In the genomic region with DNA sequence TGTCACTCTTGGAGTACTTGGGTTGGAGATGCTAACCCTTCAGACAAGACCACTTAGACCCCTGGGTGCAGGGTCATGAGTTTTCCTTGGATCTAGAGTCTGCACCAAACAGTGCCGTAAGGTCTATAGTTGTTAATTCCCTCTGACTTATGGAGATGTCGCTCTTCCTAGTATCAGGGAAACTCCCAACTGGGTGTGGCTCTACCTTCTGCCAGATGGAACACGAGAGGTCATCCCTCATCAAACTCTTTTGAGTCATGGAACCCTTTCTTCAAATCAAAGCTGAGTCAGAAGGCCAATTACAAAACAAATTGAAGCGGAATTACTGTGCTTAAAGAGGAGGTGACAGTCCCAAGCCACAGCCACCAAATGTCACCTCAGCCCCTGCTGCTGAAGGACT, we compare ENCODE assay signal across 17 cellular contexts.
"Had no signal": no experiment of that assay in that cellular context is flagged by ENCODE, and none has a peak within 500 bp of the region (broad histone marks: within the 10 kb centered on the region; RNA-seq: fewer than 3 reads in every experiment).

No MANE protein-coding gene starts in this region.

- ATAC-seq: naive thymus-derived CD8-positive, alpha-beta T cell had no signal

- H3K36me3 Mint-ChIP-seq: activated naive CD4-positive, alpha-beta T cell treated with anti-CD3 and anti-CD28 coated beads, Interleukin-2, amount 50 U/mL, for 24 hours; immature natural killer cell; naive thymus-derived CD8-positive, alpha-beta T cell had no signal

- H3K27me3 ChIP-seq: ascending aorta, right atrium auricular region, transverse colon, uterus had no signal

- H3K9me3 Mint-ChIP-seq: activated naive CD4-positive, alpha-beta T cell treated with anti-CD3 and anti-CD28 coated beads, Interleukin-2, amount 50 U/mL, for 24 hours; naive thymus-derived CD8-positive, alpha-beta T cell; stimulated activated naive CD8-positive, alpha-beta T cell treated with anti-CD3 and anti-CD28 coated beads, Interleukin-15, Interleukin-2, amounts not matched to agents 100 ng/mL and 50 ng/mL, for 24 hours; T-helper 1 cell treated with Interleukin-12 subunit alpha and Interleukin-12 subunit beta and Interleukin-4 antibody, amounts not matched to agents 30 μg/mL and 1 μg/mL, for 36 hours had no signal

- H3K9me3 ChIP-seq: ascending aorta, prostate gland, right atrium auricular region, transverse colon, uterus had no signal

- H3K27ac ChIP-seq: ascending aorta, right atrium auricular region had no signal

- H3K36me3 ChIP-seq: ascending aorta, prostate gland, right atrium auricular region, transverse colon, uterus, WERI-Rb-1 had no signal

- H3K4me3 ChIP-seq: ascending aorta, prostate gland, right atrium auricular region, transverse colon, uterus had no signal

- H3K27ac Mint-ChIP-seq: immature natural killer cell; naive thymus-derived CD8-positive, alpha-beta T cell; stimulated activated naive CD8-positive, alpha-beta T cell treated with anti-CD3 and anti-CD28 coated beads, Interleukin-15, Interleukin-2, amounts not matched to agents 100 ng/mL and 50 ng/mL, for 24 hours; T-helper 1 cell treated with Interleukin-12 subunit alpha and Interleukin-12 subunit beta and Interleukin-4 antibody, amounts not matched to agents 30 μg/mL and 1 μg/mL, for 36 hours had no signal

- DNase-seq: activated CD4-positive, alpha-beta T cell treated with anti-CD3 and anti-CD28 coated beads for 1 hour; activated CD8-positive, alpha-beta memory T cell treated with anti-CD3 and anti-CD28 coated beads for 24 hours; activated CD8-positive, alpha-beta memory T cell treated with anti-CD3 and anti-CD28 coated beads, Interleukin-2, amount 50 U/mL, for 48 hours; activated gamma-delta T cell; effector memory CD4-positive, alpha-beta T cell; immature natural killer cell; mesendoderm; naive thymus-derived CD8-positive, alpha-beta T cell; transverse colon; WERI-Rb-1 had no signal

- H3K4me1 Mint-ChIP-seq: activated naive CD4-positive, alpha-beta T cell treated with anti-CD3 and anti-CD28 coated beads, Interleukin-2, amount 50 U/mL, for 24 hours; immature natural killer cell; naive thymus-derived CD8-positive, alpha-beta T cell had no signal

- H3K4me1 ChIP-seq: ascending aorta, uterus had no signal

- H3K4me3 Mint-ChIP-seq: activated naive CD4-positive, alpha-beta T cell treated with anti-CD3 and anti-CD28 coated beads, Interleukin-2, amount 50 U/mL, for 24 hours; immature natural killer cell; naive thymus-derived CD8-positive, alpha-beta T cell; stimulated activated naive CD8-positive, alpha-beta T cell treated with anti-CD3 and anti-CD28 coated beads, Interleukin-15, Interleukin-2, amounts not matched to agents 100 ng/mL and 50 ng/mL, for 24 hours; T-helper 1 cell treated with Interleukin-12 subunit alpha and Interleukin-12 subunit beta and Interleukin-4 antibody, amounts not matched to agents 30 μg/mL and 1 μg/mL, for 36 hours had no signal

- H3K27me3 Mint-ChIP-seq: activated naive CD4-positive, alpha-beta T cell treated with anti-CD3 and anti-CD28 coated beads, Interleukin-2, amount 50 U/mL, for 24 hours; naive thymus-derived CD8-positive, alpha-beta T cell had no signal
